9 cellular contexts compared by ENCODE assay signal in the genomic region with DNA sequence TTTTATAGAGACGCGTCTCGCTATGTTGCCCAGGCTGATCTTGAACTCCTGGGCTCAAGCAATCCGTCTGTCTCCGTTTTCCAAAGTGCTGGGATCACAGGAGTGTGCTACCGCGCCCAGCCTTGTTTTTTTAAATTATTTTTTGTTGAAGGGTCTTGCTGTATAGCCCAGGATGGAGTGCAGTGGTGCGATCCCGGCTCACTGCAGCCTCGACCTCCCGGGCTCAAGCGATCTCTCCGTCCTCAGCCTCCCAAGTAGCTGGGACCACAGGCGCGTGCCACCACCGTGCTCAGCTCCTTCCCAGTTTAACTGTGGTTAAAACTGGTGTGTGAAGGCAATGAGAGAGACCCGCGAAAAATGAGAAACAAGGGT. TPM values are rescaled to one million over a fixed set of nuclear protein-coding genes. Genes with fewer than 3 reads are reported as not detected.
A peak's percentile ranks its signal among the peaks of the same experiment; 100 is the strongest.
DNase-seq lines count a peak whose midpoint lies in the region; ATAC-seq lines count a peak whose summit lies in the region.
"Had no signal": no experiment of that assay in that cellular context is flagged by ENCODE, and none has a peak within 500 bp of the region (broad histone marks: within the 10 kb centered on the region; RNA-seq: fewer than 3 reads in every experiment).

No MANE protein-coding gene starts in this region.

- peaks cover 9% of the 10 kb centered on the region for H3K27me3 ChIP-seq in iPS-15b (ENCODE audit: control insufficient read depth, insufficient read depth, low read length)
- H3K27me3 ChIP-seq in stomach smooth muscle (ENCODE audit: control insufficient read depth in 1 of 2, insufficient read depth in 2 of 2, low read length in 2 of 2), result no peaks in the 10 kb centered on the region

- H3K36me3 ChIP-seq in iPS-15b (ENCODE audit: control insufficient read depth, insufficient read depth, low read length) (no peaks in the 10 kb centered on the region), stomach smooth muscle (ENCODE audit: control insufficient read depth in 2 of 2, insufficient read depth in 2 of 2, low read length in 2 of 2) (no peaks in the 10 kb centered on the region)

- no peaks in the 10 kb centered on the region for H3K4me1 ChIP-seq in iPS-15b (ENCODE audit: control insufficient read depth, insufficient read depth, low read length)
- H3K4me1 ChIP-seq in stomach smooth muscle (ENCODE audit: control insufficient read depth, insufficient read depth, low read length), result peaks cover 9% of the 10 kb centered on the region

- peak; percentile 20 for ATAC-seq in HG02642 (IDR thresholded peaks at IDR 0.05; ENCODE audit: poor library complexity, unreplicated experiment)
- ATAC-seq in activated naive CD4-positive, alpha-beta T cell treated with anti-CD3 and anti-CD28 coated beads, Interleukin-2, amount 50 U/mL, for 72 hours, result no peak
- no peak for ATAC-seq in GM21528 (IDR thresholded peaks at IDR 0.05; ENCODE audit: low FRiP score, unreplicated experiment)

- peak overlapping the region; percentile 98 for H3K27ac ChIP-seq in stomach smooth muscle (ENCODE audit: low read length)

- H3K4me3 ChIP-seq in iPS-15b (ENCODE audit: low read depth, low read length) (peak overlapping the region; percentile 50), stomach smooth muscle (ENCODE audit: low read length in 2 of 2) (peak overlapping the region; percentile 78 to 83)

- H3K9me3 ChIP-seq in iPS-15b (ENCODE audit: control insufficient read depth, insufficient read depth, low read length) (no peaks in the 10 kb centered on the region), stomach smooth muscle (ENCODE audit: control insufficient read depth in 2 of 2, low read length in 2 of 2) (no peaks in the 10 kb centered on the region)

- H3K27ac Mint-ChIP-seq in activated naive CD4-positive, alpha-beta T cell treated with anti-CD3 and anti-CD28 coated beads, Interleukin-2, amount 50 U/mL, for 72 hours, result peak overlapping the region; percentile 97

- no peaks in the 10 kb centered on the region for H3K9me3 Mint-ChIP-seq in activated naive CD4-positive, alpha-beta T cell treated with anti-CD3 and anti-CD28 coated beads, Interleukin-2, amount 50 U/mL, for 72 hours

- DNase-seq in activated naive CD4-positive, alpha-beta T cell treated with anti-CD3 and anti-CD28 coated beads, Interleukin-2, amount 50 U/mL, for 72 hours (ENCODE audit: low spot score in 2 of 2), result peak in 1 of 2 donors; percentile 69
- DNase-seq in SHP77 treated with DMSO at 0.1 percent for 48 hours (lab: John Stamatoyannopoulos, UW) (no peak), NCI-H1694 treated with DMSO at 0.1 percent for 48 hours (lab: John Stamatoyannopoulos, UW) (no peak), T1000 (lab: John Stamatoyannopoulos, UW) (no peak)

- peaks cover 5 to 8% of the 10 kb centered on the region in 2 donors for H3K36me3 Mint-ChIP-seq in activated naive CD4-positive, alpha-beta T cell treated with anti-CD3 and anti-CD28 coated beads, Interleukin-2, amount 50 U/mL, for 72 hours

- H3K9ac ChIP-seq in iPS-15b (ENCODE audit: low read depth, low read length) (peak overlapping the region; percentile 56), stomach smooth muscle (ENCODE audit: low read length in 2 of 2) (peak overlapping the region; percentile 66 to 86)

RNA-seq across cellular contexts. Expression of gene HNRNPF, which starts 11.0 kb away (rescaled TPM):
- total RNA-seq in activated naive CD4-positive, alpha-beta T cell treated with anti-CD3 and anti-CD28 coated beads, Interleukin-2, amount 50 U/mL, for 72 hours, result 100 to 1,000 TPM; 410 to 434 TPM

RNA-seq across cellular contexts. Expression of gene ZNF487, which starts 16.9 kb away (rescaled TPM):
- 1 to 10 TPM; 2.7 to 4.1 TPM for total RNA-seq in activated naive CD4-positive, alpha-beta T cell treated with anti-CD3 and anti-CD28 coated beads, Interleukin-2, amount 50 U/mL, for 72 hours

RNA-seq across cellular contexts. Expression of gene FXYD4, which starts 48.5 kb away (rescaled TPM):
- not detected for total RNA-seq in activated naive CD4-positive, alpha-beta T cell treated with anti-CD3 and anti-CD28 coated beads, Interleukin-2, amount 50 U/mL, for 72 hours
- total RNA-seq: dermis microvascular lymphatic vessel endothelial cell had no signal
